Comparison of ENCODE assay signal across 16 cellular contexts in genomic region chr9:131299346-131299745, GRCh38. TPM values are rescaled to one million over a fixed set of nuclear protein-coding genes. Genes with fewer than 3 reads are reported as not detected.
DNase-seq lines count a peak whose midpoint lies in the region; ATAC-seq, FAIRE-seq and TF ChIP-seq lines count a peak whose summit lies in the region.
"Had no signal": no experiment of that assay in that cellular context is flagged by ENCODE, and none has a peak within 500 bp of the region (broad histone marks: within the 10 kb centered on the region; RNA-seq: fewer than 3 reads in every experiment).

No MANE protein-coding gene starts in this region.

- TF ChIP-seq POLR2A in heart left ventricle (IDR thresholded peaks at IDR 0.05) (no peak), gastrocnemius medialis (IDR thresholded peaks at IDR 0.05) (peak; percentile 33 to 61)

- H3K4me3 Mint-ChIP-seq in WTC11, result no peak overlapping the region
- H3K4me3 Mint-ChIP-seq: CD4-positive, CD25-positive, alpha-beta regulatory T cell; GM23338 had no signal

- POLR2A ChIA-PET in WTC11 (lab: Charles Lee), result no interaction called here

- H3K36me3 Mint-ChIP-seq in WTC11, result no peaks in the 10 kb centered on the region
- H3K36me3 Mint-ChIP-seq: CD4-positive, CD25-positive, alpha-beta regulatory T cell had no signal

- peaks cover 0 to 89% (median 35%) of the 10 kb centered on the region in 12 donors for H3K4me1 ChIP-seq in heart left ventricle
- peaks cover 0 to 54% of the 10 kb centered on the region in 2 donors for H3K4me1 ChIP-seq in right atrium auricular region
- peaks cover 74 to 79% of the 10 kb centered on the region in 2 donors for H3K4me1 ChIP-seq in gastrocnemius medialis

- no peaks in the 10 kb centered on the region for H3K9me3 Mint-ChIP-seq in WTC11
- H3K9me3 Mint-ChIP-seq: CD4-positive, CD25-positive, alpha-beta regulatory T cell; GM23338 had no signal

- no peak overlapping the region for H3K4me3 ChIP-seq in heart left ventricle
- H3K4me3 ChIP-seq in right atrium auricular region, result no peak overlapping the region
- no peak overlapping the region for H3K4me3 ChIP-seq in gastrocnemius medialis
- H3K4me3 ChIP-seq: GM23338 had no signal

- no peak for FAIRE-seq in HTR-8/SVneo (lab: Jason Lieb, UNC)
- FAIRE-seq: A204.1, GM19239 had no signal

- H3K27ac ChIP-seq in heart left ventricle, result peak overlapping the region; percentile 72 to 98 (median 91)
- H3K27ac ChIP-seq in right atrium auricular region, result peak overlapping the region; percentile 87 to 93
- peak overlapping the region; percentile 96 to 100 (median 98) for H3K27ac ChIP-seq in gastrocnemius medialis

- DNase-seq in WTC11 (ENCODE audit: low spot score) (no peak), heart left ventricle (peak in 4 of 5 donors; percentile 76 to 90 (median 80)), right atrium auricular region (ENCODE audit: low spot score) (no peak), gastrocnemius medialis (peak in 1 of 2 donors; percentile 61), activated gamma-delta T cell treated with Interleukin-2 at 50 U/mL for 16 hours (no peak), ACHN (no peak), HTR-8/SVneo (ENCODE audit: insufficient read length, low spot score) (no peak)
- DNase-seq: BE2C; CD4-positive, CD25-positive, alpha-beta regulatory T cell; DMS53; GF-D8; H7 had no signal

- H3K4me1 Mint-ChIP-seq in WTC11, result 0 out of 2 replicates have a peak, but pooled peaks cover 3% of the 10 kb centered on the region
- H3K4me1 Mint-ChIP-seq: CD4-positive, CD25-positive, alpha-beta regulatory T cell had no signal

- no peak for TF ChIP-seq CTCF in WTC11 (IDR thresholded peaks at IDR 0.05)
- no peak for TF ChIP-seq CTCF in heart left ventricle (IDR thresholded peaks at IDR 0.05)
- no peak for TF ChIP-seq CTCF in right atrium auricular region (IDR thresholded peaks at IDR 0.05)
- no peak for TF ChIP-seq CTCF in gastrocnemius medialis (IDR thresholded peaks at IDR 0.05 in 4 of 5, conservative IDR thresholded peaks at IDR 0.05 in 1 of 5)

- intact Hi-C loops in heart left ventricle (cut with DNase I), result loop anchor here in 3 of 10 donors (5.0 kb wide), 1 partner anchor 33 kb away; no protein-coding TSS in a partner anchor
- intact Hi-C loops in gastrocnemius medialis (cut with DNase I; ENCODE audit: low total_unique reads), result loop anchor here (5.0 kb wide), 1 partner anchor 38 kb away; no protein-coding TSS in a partner anchor

- CTCF ChIA-PET in WTC11 (lab: Charles Lee), result no interaction called here

- no peaks in the 10 kb centered on the region for H3K27me3 ChIP-seq in heart left ventricle
- no peaks in the 10 kb centered on the region for H3K27me3 ChIP-seq in right atrium auricular region
- H3K27me3 ChIP-seq in gastrocnemius medialis, result no peaks in the 10 kb centered on the region
- H3K27me3 ChIP-seq: BE2C had no signal

- 41 to 52% (median 47%) methylated on average over 16 of the region's 16 CpGs for WGBS in heart left ventricle, 4 donors

- in situ Hi-C loops in gastrocnemius medialis (cut with MboI; ENCODE audit: low sequenced_read_pairs in 4 of 4), result no loop called here
- in situ Hi-C loops in ACHN (cut with HindIII; ENCODE audit: low pct_ligation_motif_present, low pct_unique_long_range_greater_than_20kb, low sequenced_read_pairs), result no loop called here

- peak overlapping the region; percentile 72; the same call in 1 of the 2 replicates for H3K27ac Mint-ChIP-seq in WTC11
- H3K27ac Mint-ChIP-seq: CD4-positive, CD25-positive, alpha-beta regulatory T cell; GM23338 had no signal

- H3K9me3 ChIP-seq in heart left ventricle (no peaks in the 10 kb centered on the region), right atrium auricular region (no peaks in the 10 kb centered on the region), gastrocnemius medialis (no peaks in the 10 kb centered on the region)
- H3K9me3 ChIP-seq: BE2C had no signal

- H3K36me3 ChIP-seq in heart left ventricle (peaks cover 0 to 14% (median 0%) of the 10 kb centered on the region in 9 donors), right atrium auricular region (peaks cover 10% of the 10 kb centered on the region), gastrocnemius medialis (no peaks in the 10 kb centered on the region)

- no peaks in the 10 kb centered on the region for H3K27me3 Mint-ChIP-seq in WTC11 (ENCODE audit: low read depth)
- H3K27me3 Mint-ChIP-seq: CD4-positive, CD25-positive, alpha-beta regulatory T cell had no signal

- ATAC-seq in WTC11 (no peak), heart left ventricle (peak; percentile 49 to 80 (median 78)), gastrocnemius medialis (peak; percentile 31 to 39), GM21367 (IDR thresholded peaks at IDR 0.05; ENCODE audit: unreplicated experiment) (no peak)
- ATAC-seq: GM23338 had no signal

TF ChIP-seq in WTC11, 78 proteins besides CTCF, POLR2A, EP300 and RAD21 (continues in another document):
- no peak for TF ChIP-seq ZMAT4 (CRISPR knock-in tag; IDR thresholded peaks at IDR 0.05)
- TF ChIP-seq ZBTB43 (CRISPR knock-in tag; IDR thresholded peaks at IDR 0.05), result no peak
- TF ChIP-seq, protein P1, sequence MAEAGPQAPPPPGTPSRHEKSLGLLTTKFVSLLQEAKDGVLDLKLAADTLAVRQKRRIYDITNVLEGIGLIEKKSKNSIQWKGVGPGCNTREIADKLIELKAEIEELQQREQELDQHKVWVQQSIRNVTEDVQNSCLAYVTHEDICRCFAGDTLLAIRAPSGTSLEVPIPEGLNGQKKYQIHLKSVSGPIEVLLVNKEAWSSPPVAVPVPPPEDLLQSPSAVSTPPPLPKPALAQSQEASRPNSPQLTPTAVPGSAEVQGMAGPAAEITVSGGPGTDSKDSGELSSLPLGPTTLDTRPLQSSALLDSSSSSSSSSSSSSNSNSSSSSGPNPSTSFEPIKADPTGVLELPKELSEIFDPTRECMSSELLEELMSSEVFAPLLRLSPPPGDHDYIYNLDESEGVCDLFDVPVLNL (CRISPR knock-in tag; IDR thresholded peaks at IDR 0.05; ENCODE audit: borderline replicate concordance, low read depth), result no peak
- TF ChIP-seq ATF2 (CRISPR knock-in tag; IDR thresholded peaks at IDR 0.05; ENCODE audit: borderline replicate concordance, low read depth), result no peak
- no peak for TF ChIP-seq E2F5 (CRISPR knock-in tag; IDR thresholded peaks at IDR 0.05)
- TF ChIP-seq USF1 (CRISPR knock-in tag; IDR thresholded peaks at IDR 0.05), result no peak
- TF ChIP-seq JUN (CRISPR knock-in tag; IDR thresholded peaks at IDR 0.05), result no peak
- TF ChIP-seq NFYB (CRISPR knock-in tag; conservative IDR thresholded peaks at IDR 0.05; ENCODE audit: low read depth), result no peak

RNA-seq across cellular contexts. Expression of gene PLPP7, which starts 9.8 kb away (rescaled TPM):
- total RNA-seq in WTC11 (2021) (4.2 to 4.9 TPM (median 4.7 TPM) in 3 replicates), heart left ventricle (100 to 1,000 TPM in 6 of 9 donors, 10 to 100 TPM in 3; 78.8 to 293 (median 109) TPM), right atrium auricular region (100 to 1,000 TPM; 124 to 216 TPM), gastrocnemius medialis (100 to 1,000 TPM; 110 to 395 (median 184) TPM)
- 100 to 1,000 TPM in 1 of 2 donors, 10 to 100 TPM in 1; 56.1 to 166 TPM for polyA plus RNA-seq in heart left ventricle
- total RNA-seq: CD4-positive, CD25-positive, alpha-beta regulatory T cell had no signal
- polyA plus RNA-seq: CD4-positive, CD25-positive, alpha-beta regulatory T cell had no signal

RNA-seq across cellular contexts. Expression of gene FAM78A, which starts 23.0 kb away (rescaled TPM):
- total RNA-seq in WTC11 (2021) (3.0 to 3.5 TPM (median 3.4 TPM) in 3 replicates), heart left ventricle (10 to 100 TPM; 24.8 to 36.0 (median 33.4) TPM), right atrium auricular region (10 to 100 TPM; 31.8 to 55.3 TPM), gastrocnemius medialis (10 to 100 TPM in 2 of 4 donors, 1 to 10 TPM in 2; 3.6 to 16.0 (median 10.1) TPM)
- 10 to 100 TPM; 13.6 to 37.9 TPM for polyA plus RNA-seq in heart left ventricle

Comparison
In these comparisons a context has a peak if more than half of its experiments do, and no peak if none do; other contexts are left out.
1. DNase-seq: peak in heart left ventricle (4 of 5); none in WTC11 (single experiment), right atrium auricular region (single experiment), activated gamma-delta T cell treated with Interleukin-2 at 50 U/mL for 16 hours (single experiment), ACHN (single experiment) and HTR-8/SVneo (single experiment).
2. ATAC-seq: peak in heart left ventricle (4 of 4) and gastrocnemius medialis (2 of 2); none in WTC11 (single experiment) and GM21367 (single experiment).
3. POLR2A ChIP-seq: peak in gastrocnemius medialis (2 of 2); none in heart left ventricle (0 of 2).
4. RNA of gene PLPP7, which starts 9.8 kb away (total RNA-seq): 110 to 395 TPM in gastrocnemius medialis, 124 to 216 TPM in right atrium auricular region and 78.8 to 293 TPM in heart left ventricle; 4.2 to 4.9 TPM in WTC11; every median in the first group is over 10 times any median in the second.
5. Peak in every context shown above with its lines, with median percentiles within 50 percentile points of each other: H3K27ac ChIP-seq.